In genomic region chr15:72272997-72273352, GRCh38 we compare ENCODE assay signal across 8 cellular contexts. TPM values are rescaled to one million over a fixed set of nuclear protein-coding genes. Genes with fewer than 3 reads are reported as not detected.
DNase-seq lines count a peak whose midpoint lies in the region; ATAC-seq and TF ChIP-seq lines count a peak whose summit lies in the region.

No MANE protein-coding gene starts in this region.

- H2AFZ ChIP-seq in neural cell (ENCODE audit: low read depth, low read length), result peak overlapping the region; percentile 31

- intact Hi-C loops in CD4-positive, alpha-beta T cell (cut with DNase I, micrococcal nuclease), result loop anchor here (1.0 to 10.0 kb wide), 13 partner anchors 42 to 1362 kb away; partner anchors contain the start of genes HEXA (in 2 of the 2), MYO9A (in 2 of the 2), SENP8 (in 2 of the 2) and ARIH1 (in 1 of the 2)
- intact Hi-C loops in dorsolateral prefrontal cortex (cut with DNase I), result loop anchor here (1.0 to 2.0 kb wide), 4 partner anchors 43 to 202 kb away; partner anchors contain the start of gene ARIH1 (in 1 of the 2)

- no peak for DNase-seq in CD4-positive, alpha-beta T cell
- no peak for DNase-seq in dorsolateral prefrontal cortex
- DNase-seq in amniotic stem cell (lab: John Stamatoyannopoulos, UW), result no peak
- no peak for DNase-seq in amygdala (lab: John Stamatoyannopoulos, UW)

- peak overlapping the region; percentile 44 for H3K9ac ChIP-seq in neural cell (ENCODE audit: low read length)

- no peak overlapping the region for H3K4me2 ChIP-seq in neural cell (ENCODE audit: low read length)

- H3K27me3 Mint-ChIP-seq in CD4-positive, alpha-beta T cell, result no peaks in the 10 kb centered on the region

- H4K20me1 ChIP-seq in neural cell (ENCODE audit: insufficient read depth), result no peaks in the 10 kb centered on the region

- H3K4me3 Mint-ChIP-seq in CD4-positive, alpha-beta T cell, result peak overlapping the region; percentile 86

- peaks cover 16% of the 10 kb centered on the region for H3K36me3 ChIP-seq in KOPT-K1 (ENCODE audit: insufficient read depth, low read length)
- H3K36me3 ChIP-seq in neural cell (ENCODE audit: insufficient read depth, low read length), result no peaks in the 10 kb centered on the region

- no peaks in the 10 kb centered on the region for H3K9me3 ChIP-seq in CD4-positive, alpha-beta T cell (ENCODE audit: control insufficient read depth, low read length)
- H3K9me3 ChIP-seq in KOPT-K1 (ENCODE audit: insufficient read depth, low read length, poor library complexity, severe bottlenecking) (no peaks in the 10 kb centered on the region), neural cell (ENCODE audit: low read length) (no peaks in the 10 kb centered on the region)

- no peaks in the 10 kb centered on the region for H3F3A ChIP-seq in neural cell (ENCODE audit: insufficient read depth, low read length, poor library complexity, severe bottlenecking)

- peak overlapping the region; percentile 90 for H3K27ac Mint-ChIP-seq in CD4-positive, alpha-beta T cell

- no peaks in the 10 kb centered on the region for H3K9me2 ChIP-seq in neural cell (ENCODE audit: insufficient read depth, low read length)

- H3K4me1 Mint-ChIP-seq in CD4-positive, alpha-beta T cell (ENCODE audit: low read depth), result peaks cover 47% of the 10 kb centered on the region

- H3K9me3 Mint-ChIP-seq in CD4-positive, alpha-beta T cell, result no peaks in the 10 kb centered on the region

- TF ChIP-seq CTCF in CD4-positive, alpha-beta T cell (IDR thresholded peaks at IDR 0.05), result peak; percentile 44
- peak in 13 of 56 donors; percentile 2 to 29 (median 6) for TF ChIP-seq CTCF in dorsolateral prefrontal cortex (IDR thresholded peaks at IDR 0.05 in 54 of 56, conservative IDR thresholded peaks at IDR 0.05 in 2 of 56; ENCODE audit: low read depth in 1 of 56, partially characterized antibody in 56 of 56)
- no peak for TF ChIP-seq CTCF in neural cell (IDR thresholded peaks at IDR 0.05; ENCODE audit: poor library complexity, severe bottlenecking)

- ATAC-seq in CD4-positive, alpha-beta T cell (ENCODE audit: poor library complexity), result peak; percentile 1
- ATAC-seq in GM18870 (IDR thresholded peaks at IDR 0.05; ENCODE audit: unreplicated experiment) (no peak), HG02798 (IDR thresholded peaks at IDR 0.05; ENCODE audit: poor library complexity, unreplicated experiment) (no peak)

- no peaks in the 10 kb centered on the region for H3K27me3 ChIP-seq in CD4-positive, alpha-beta T cell (ENCODE audit: control insufficient read depth, insufficient read depth, low read length)
- H3K27me3 ChIP-seq in dorsolateral prefrontal cortex, result no peaks in the 10 kb centered on the region
- H3K27me3 ChIP-seq in neural cell (ENCODE audit: insufficient read depth, low read depth, low read length), result no peaks in the 10 kb centered on the region

- no peak for TF ChIP-seq RAD21 in neural cell (conservative IDR thresholded peaks at IDR 0.05)

- H3K4me3 ChIP-seq in dorsolateral prefrontal cortex (peak overlapping the region; percentile 21 to 99 (median 92)), neural cell (ENCODE audit: low read length) (peak overlapping the region; percentile 82)

- H3K79me2 ChIP-seq in neural cell (replicated peaks; ENCODE audit: insufficient read depth, low read length), result peaks cover 27% of the 10 kb centered on the region

- POLR2A ChIA-PET in CD4-positive, alpha-beta T cell (lab: Charles Lee), result interaction anchor here (0.7 to 3.3 kb wide), 11 partner anchors 33 to 189 kb away, joined by 3 to 22 read pairs (median 3); partner anchors contain the start of genes HEXA, PKM and SENP8

- peak overlapping the region; percentile 75 for H3K27ac ChIP-seq in CD4-positive, alpha-beta T cell (ENCODE audit: low read depth, low read length)
- H3K27ac ChIP-seq in KOPT-K1 (ENCODE audit: low read depth, low read length, poor library complexity, severe bottlenecking), result peak overlapping the region; percentile 65
- peak overlapping the region in 57 of 59 donors; percentile 1 to 96 (median 81) for H3K27ac ChIP-seq in dorsolateral prefrontal cortex
- H3K27ac ChIP-seq in neural cell (ENCODE audit: low read length), result peak overlapping the region; percentile 54

- CTCF ChIA-PET in CD4-positive, alpha-beta T cell (lab: Charles Lee), result interaction anchor here (0.7 to 2.5 kb wide), 9 partner anchors 12 to 398 kb away, joined by 3 to 15 read pairs (median 4); partner anchors contain the start of gene CELF6

- peaks cover 22% of the 10 kb centered on the region for H3K36me3 Mint-ChIP-seq in CD4-positive, alpha-beta T cell (ENCODE audit: low read depth)

- no peak for TF ChIP-seq EP300 in neural cell (conservative IDR thresholded peaks at IDR 0.05; ENCODE audit: poor library complexity, severe bottlenecking)

TF ChIP-seq in neural cell, 6 proteins besides CTCF, POLR2A, EP300 and RAD21:
- TF ChIP-seq MXI1 (conservative IDR thresholded peaks at IDR 0.05; ENCODE audit: poor library complexity, severe bottlenecking) (no peak), POLR2AphosphoS5 (IDR thresholded peaks at IDR 0.05) (no peak), REST (IDR thresholded peaks at IDR 0.05; ENCODE audit: borderline replicate concordance) (no peak)
TF ChIP-seq in neural cell: peak in this region for 0.

RNA-seq across cellular contexts. Expression of gene PARP6, which starts 0.6 kb away (rescaled TPM):
- 100 to 1,000 TPM; 128 to 133 TPM for total RNA-seq in CD4-positive, alpha-beta T cell
- 100 to 1,000 TPM in 108 of 120 experiments, 10 to 100 TPM in 12; 89.7 to 152 (median 117) TPM for total RNA-seq in dorsolateral prefrontal cortex
- polyA plus RNA-seq in neural cell, result 200 and 218 TPM in 2 replicates
- polyA minus RNA-seq in neural cell, result 138 and 150 TPM in 2 replicates

RNA-seq across cellular contexts. Expression of gene PKM, which starts 42.0 kb away (rescaled TPM):
- total RNA-seq in CD4-positive, alpha-beta T cell, result 100 to 1,000 TPM; 202 to 203 TPM
- total RNA-seq in dorsolateral prefrontal cortex, result 1,000 to 10,000 TPM in 51 of 120 experiments, 100 to 1,000 TPM in 69; 496 to 1,260 (median 977) TPM
- 361 and 383 TPM in 2 replicates for polyA plus RNA-seq in neural cell
- polyA minus RNA-seq in neural cell, result 293 and 323 TPM in 2 replicates

RNA-seq across cellular contexts. Expression of gene CELF6, which starts 47.0 kb away (rescaled TPM):
- total RNA-seq in CD4-positive, alpha-beta T cell, result 1 to 10 TPM; 2.4 TPM
- total RNA-seq in dorsolateral prefrontal cortex, result 10 to 100 TPM; 10.7 to 30.0 (median 20.1) TPM
- polyA plus RNA-seq in neural cell, result 68.6 and 90.1 TPM in 2 replicates
- 36.9 and 40.2 TPM in 2 replicates for polyA minus RNA-seq in neural cell
